In the genomic region with DNA sequence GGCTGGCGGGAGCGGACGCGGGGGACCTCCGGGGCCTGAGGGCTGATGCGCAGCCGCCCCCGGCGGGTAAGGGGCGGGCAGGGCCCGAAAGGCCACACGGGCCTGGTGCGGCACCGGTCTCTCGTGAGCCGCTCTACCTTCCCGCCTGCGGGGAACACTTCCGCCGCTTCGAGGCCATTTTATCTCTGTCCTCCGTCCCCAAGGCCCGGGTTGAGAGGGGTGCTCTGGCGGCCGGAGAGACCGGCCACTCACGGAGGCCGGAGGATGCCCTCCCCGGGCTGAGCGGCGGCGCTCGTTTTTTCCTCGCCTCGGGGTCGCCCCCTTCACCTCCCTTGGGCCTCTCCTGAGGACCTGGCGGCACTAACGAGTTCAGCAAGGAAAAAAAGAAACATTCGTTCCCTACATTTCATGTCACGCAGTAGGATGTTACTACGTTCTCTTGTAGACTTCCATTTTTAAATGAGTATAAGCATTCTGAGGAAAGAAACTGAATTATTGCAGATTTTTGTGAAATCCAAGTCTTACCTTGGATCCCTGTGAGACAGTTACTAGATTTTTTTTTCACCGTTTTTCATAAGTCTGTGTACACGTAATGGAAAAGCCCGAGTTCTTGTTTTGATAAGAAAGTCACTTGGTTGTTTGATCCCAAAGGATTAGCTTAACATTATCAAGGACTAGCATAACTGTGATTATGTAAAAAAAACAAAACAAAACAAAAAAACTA, we compare ENCODE assay signal across 1 cellular context.
TF ChIP-seq lines count a peak whose summit lies in the region.

No MANE protein-coding gene starts in this region.

TF ChIP-seq in GM23338, 12 proteins besides CTCF, POLR2A, EP300 and RAD21:
- no peak for TF ChIP-seq EZH2 (IDR thresholded peaks at IDR 0.05; ENCODE audit: low read depth, unreplicated experiment)
- TF ChIP-seq ZNF114 (CRISPR knock-in tag; IDR thresholded peaks at IDR 0.05): no peak
